8 cellular contexts compared by ENCODE assay signal in genomic region chr14:91892918-91893527, GRCh38. TPM values are rescaled to one million over a fixed set of nuclear protein-coding genes. Genes with fewer than 3 reads are reported as not detected.
DNase-seq lines count a peak whose midpoint lies in the region; ATAC-seq and TF ChIP-seq lines count a peak whose summit lies in the region.

No MANE protein-coding gene starts in this region.

- CTCF ChIA-PET in HEK293T (lab: Yijun Ruan, JAX) = interaction anchor here (0.8 to 0.9 kb wide), 3 partner anchors 10 to 30 kb away, joined by 3 to 4 read pairs (median 3); no protein-coding TSS in a partner anchor

- no peaks in the 10 kb centered on the region for H3K36me3 ChIP-seq in DOHH2 (ENCODE audit: control insufficient read depth, low read length)
- H3K36me3 ChIP-seq in kidney epithelial cell (ENCODE audit: control insufficient read depth, insufficient read depth, low read length) = no peaks in the 10 kb centered on the region

- H3K79me2 ChIP-seq in DOHH2 (ENCODE audit: control insufficient read depth, low read length) = no peaks in the 10 kb centered on the region

- H3K4me2 ChIP-seq in DOHH2 (ENCODE audit: low read length) = peak overlapping the region; percentile 22; the same call in 1 of the 2 replicates

- H3K27me3 ChIP-seq in DOHH2 (ENCODE audit: control insufficient read depth, low read length) (peaks cover 4% of the 10 kb centered on the region; the same call in 1 of the 2 replicates), kidney epithelial cell (ENCODE audit: control insufficient read depth, insufficient read depth, low read length) (peaks cover 2% of the 10 kb centered on the region)

- H3F3A ChIP-seq in DOHH2 (ENCODE audit: control insufficient read depth, insufficient read depth) = no peaks in the 10 kb centered on the region

- no peaks in the 10 kb centered on the region for H3K9me2 ChIP-seq in DOHH2 (replicated peaks; ENCODE audit: control insufficient read depth, low read length)

- DNase-seq in HEK293T (ENCODE audit: extremely low spot score) (peak; percentile 72), kidney epithelial cell (ENCODE audit: low read depth) (no peak), GOT3 (lab: John Stamatoyannopoulos, UW) (no peak)
- DNase-seq in activated CD4-positive, alpha-beta T cell treated with anti-CD3 and anti-CD28 coated beads, Interleukin-2, amount 50 U/mL, for 1 hour = peak; percentile 20

- ATAC-seq in GM21423 (IDR thresholded peaks at IDR 0.05; ENCODE audit: unreplicated experiment) (no peak), GM21737 (IDR thresholded peaks at IDR 0.05; ENCODE audit: unreplicated experiment) (no peak), HG02981 (IDR thresholded peaks at IDR 0.05; ENCODE audit: unreplicated experiment) (no peak)

- no peaks in the 10 kb centered on the region for H3K9me3 ChIP-seq in DOHH2 (ENCODE audit: control insufficient read depth, insufficient read depth, low read length)

- POLR2A ChIA-PET in HEK293T (lab: Yijun Ruan, JAX) = no interaction called here

- peak; percentile 90 for TF ChIP-seq CTCF in DOHH2 (IDR thresholded peaks at IDR 0.05; ENCODE audit: low read depth, low read length, poor library complexity, severe bottlenecking)
- peak; percentile 68 for TF ChIP-seq CTCF in kidney epithelial cell (IDR thresholded peaks at IDR 0.05; ENCODE audit: insufficient read depth, low read length, poor library complexity, severe bottlenecking)

- 0 out of 2 replicates have a peak, but pooled peaks cover 6% of the 10 kb centered on the region for H3K4me1 ChIP-seq in DOHH2 (ENCODE audit: control insufficient read depth, low read length)

- H3K4me3 ChIP-seq in DOHH2 (ENCODE audit: low read length) (no peak overlapping the region), kidney epithelial cell (ENCODE audit: low read depth, low read length) (no peak overlapping the region)

- no peaks in the 10 kb centered on the region for H4K20me1 ChIP-seq in DOHH2 (ENCODE audit: control insufficient read depth, insufficient read depth, low read depth, low read length)

- H3K27ac ChIP-seq in DOHH2 (ENCODE audit: low read depth, low read length) = no peak overlapping the region

TF ChIP-seq in HEK293T, 16 proteins besides CTCF, POLR2A, EP300 and RAD21:
- TF ChIP-seq SP1 (IDR thresholded peaks at IDR 0.05) (no peak), NFRKB (IDR thresholded peaks at IDR 0.05) (no peak), TARDBP (IDR thresholded peaks at IDR 0.05) (no peak), SUZ12 (IDR thresholded peaks at IDR 0.05) (no peak)
TF ChIP-seq in HEK293T: peak in this region for 0.

RNA-seq across cellular contexts. Expression of gene TC2N, which starts 25.7 kb away (rescaled TPM):
- total RNA-seq in kidney epithelial cell = 8.5 and 9.6 TPM in 2 replicates

RNA-seq across cellular contexts. Expression of gene FBLN5, which starts 54.5 kb away (rescaled TPM):
- total RNA-seq in kidney epithelial cell = 4.8 and 6.0 TPM in 2 replicates

Comparison
In these comparisons a context has a peak if more than half of its experiments do, and no peak if none do; other contexts are left out.
1. DNase-seq: peak in HEK293T (single experiment) and activated CD4-positive, alpha-beta T cell treated with anti-CD3 and anti-CD28 coated beads, Interleukin-2, amount 50 U/mL, for 1 hour (single experiment); none in kidney epithelial cell (single experiment) and GOT3 (single experiment).